ENCODE assay signal across 8 cellular contexts in the genomic region with DNA sequence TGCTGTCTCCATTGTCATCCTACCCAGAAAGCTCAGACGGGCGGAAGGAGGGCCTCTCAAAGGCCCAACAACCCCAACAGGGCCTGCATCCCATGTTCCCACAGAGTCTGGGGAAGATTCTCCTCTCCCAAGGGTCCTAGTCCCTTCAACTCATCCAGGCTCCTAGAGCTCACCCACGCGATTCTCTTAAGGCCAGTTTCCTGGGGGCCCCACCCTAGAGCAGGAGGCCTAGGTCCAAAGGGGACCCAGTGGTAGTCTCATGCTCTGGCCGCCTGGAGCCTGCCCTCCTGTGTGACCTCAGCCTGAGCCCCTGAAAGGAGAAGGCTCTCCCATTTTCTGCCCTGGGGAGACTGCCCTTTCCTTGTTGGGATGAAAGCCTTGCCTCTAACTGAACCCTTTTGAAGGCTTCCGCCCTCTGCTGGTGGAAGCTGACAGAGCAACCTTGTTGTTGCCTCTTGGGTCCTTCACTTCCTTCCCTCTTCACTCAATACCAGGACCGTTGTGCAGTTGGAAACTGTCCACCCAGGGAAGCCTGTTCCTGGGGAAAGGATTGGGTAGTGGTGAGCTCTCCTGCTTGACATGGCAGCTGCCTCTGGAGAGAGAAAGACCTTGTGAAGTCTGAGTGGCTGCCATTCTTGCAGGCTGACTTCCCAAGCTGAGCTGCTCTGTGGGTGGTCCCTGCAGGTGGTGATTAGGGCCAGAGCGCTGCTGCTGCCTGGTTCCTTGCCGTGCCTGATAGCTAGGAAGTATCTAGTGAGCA.
DNase-seq lines count a peak whose midpoint lies in the region; ATAC-seq and TF ChIP-seq lines count a peak whose summit lies in the region.

No MANE protein-coding gene starts in this region.

- no peaks in the 10 kb centered on the region for H3K9me2 ChIP-seq in OCI-LY7 (ENCODE audit: insufficient read depth, low read length)

- DNase-seq in DMS53 treated with DMSO at 0.1 percent for 48 hours (lab: John Stamatoyannopoulos, UW; ENCODE audit: unreplicated experiment) (peak; percentile 2), HCEC 1CT (peak; percentile 44), OCI-LY7 (ENCODE audit: low spot score) (peak; percentile 75), left cardiac atrium (peak; percentile 45), smooth muscle cell (lab: John Stamatoyannopoulos, UW; ENCODE audit: unreplicated experiment) (no peak), NCI-H2171 (lab: John Stamatoyannopoulos, UW) (no peak)
- DNase-seq in activated T-helper 2 cell treated with anti-CD3 and anti-CD28 coated beads, Interferon-gamma antibody, Interleukin-2, Interleukin-4, amounts not matched to agents 10 μg/mL and 5 μg/mL and 100 μg/mL, durations not matched to agents 14 hours and 24 hours and 36 hours (ENCODE audit: low spot score): peak; percentile 42

- POLR2A ChIA-PET in OCI-LY7 (lab: Charles Lee): interaction anchor here (0.9 kb wide), 1 partner anchor 9 kb away, joined by 4 read pairs; no protein-coding TSS in a partner anchor

- no peak overlapping the region for H3K4me3 ChIP-seq in OCI-LY7 (ENCODE audit: low read depth, low read length, poor library complexity, severe bottlenecking)
- no peak overlapping the region for H3K4me3 ChIP-seq in smooth muscle cell

- H3K9ac ChIP-seq in smooth muscle cell (ENCODE audit: low read depth): no peak overlapping the region

- BruUV-seq in OCI-LY7 (replicated peaks; lab: Mats Ljungman, UMichigan): no TSS peak

- H3K9me3 Mint-ChIP-seq in activated T-helper 2 cell treated with anti-CD3 and anti-CD28 coated beads, Interferon-gamma antibody, Interleukin-2, Interleukin-4, amounts not matched to agents 10 μg/mL and 5 μg/mL and 100 μg/mL, durations not matched to agents 14 hours and 24 hours and 36 hours: no peaks in the 10 kb centered on the region

- no peaks in the 10 kb centered on the region for H3F3A ChIP-seq in smooth muscle cell (ENCODE audit: low read depth)

- H3K27me3 Mint-ChIP-seq in activated T-helper 2 cell treated with anti-CD3 and anti-CD28 coated beads, Interferon-gamma antibody, Interleukin-2, Interleukin-4, amounts not matched to agents 10 μg/mL and 5 μg/mL and 100 μg/mL, durations not matched to agents 14 hours and 24 hours and 36 hours (ENCODE audit: low read depth): no peaks in the 10 kb centered on the region

- no peaks in the 10 kb centered on the region for H3K4me1 Mint-ChIP-seq in activated T-helper 2 cell treated with anti-CD3 and anti-CD28 coated beads, Interferon-gamma antibody, Interleukin-2, Interleukin-4, amounts not matched to agents 10 μg/mL and 5 μg/mL and 100 μg/mL, durations not matched to agents 14 hours and 24 hours and 36 hours (ENCODE audit: low read depth)

- H3K27me3 ChIP-seq in smooth muscle cell (ENCODE audit: low read depth): no peaks in the 10 kb centered on the region

- ATAC-seq in left cardiac atrium (peak in 1 of 2 donors; percentile 31), HG02678 (IDR thresholded peaks at IDR 0.05; ENCODE audit: unreplicated experiment) (no peak)

- H3K27ac ChIP-seq in OCI-LY7 (ENCODE audit: low read depth, low read length, poor library complexity, severe bottlenecking) (no peak overlapping the region), smooth muscle cell (ENCODE audit: low read depth) (no peak overlapping the region)

- no peak overlapping the region for H2AFZ ChIP-seq in OCI-LY7 (ENCODE audit: low read length)
- H2AFZ ChIP-seq in smooth muscle cell (ENCODE audit: low read depth): no peak overlapping the region

- no peaks in the 10 kb centered on the region for H3K36me3 ChIP-seq in OCI-LY7 (ENCODE audit: insufficient read depth, low read length)
- no peaks in the 10 kb centered on the region for H3K36me3 ChIP-seq in smooth muscle cell (ENCODE audit: low read depth)

- 62% methylated on average over 9 of the region's 9 CpGs for WGBS in smooth muscle cell (ENCODE audit: low lambda C conversion rate)

- TF ChIP-seq CTCF in OCI-LY7 (conservative IDR thresholded peaks at IDR 0.05; ENCODE audit: low read length) (peak; percentile 93), smooth muscle cell (IDR thresholded peaks at IDR 0.05; ENCODE audit: borderline replicate concordance, insufficient read depth, poor library complexity, severe bottlenecking) (peak; percentile 68)

- no peak overlapping the region for H3K4me3 Mint-ChIP-seq in activated T-helper 2 cell treated with anti-CD3 and anti-CD28 coated beads, Interferon-gamma antibody, Interleukin-2, Interleukin-4, amounts not matched to agents 10 μg/mL and 5 μg/mL and 100 μg/mL, durations not matched to agents 14 hours and 24 hours and 36 hours (ENCODE audit: low read depth)

- H4K20me1 ChIP-seq in OCI-LY7 (ENCODE audit: insufficient read depth, low read length) (no peaks in the 10 kb centered on the region), smooth muscle cell (ENCODE audit: low read depth) (peaks cover 6% of the 10 kb centered on the region)

- H3K4me1 ChIP-seq in OCI-LY7 (ENCODE audit: insufficient read depth, low read length, poor library complexity, severe bottlenecking): peaks cover 4% of the 10 kb centered on the region
- H3K4me1 ChIP-seq in smooth muscle cell (ENCODE audit: low read depth): no peaks in the 10 kb centered on the region

- no peak overlapping the region for H3K27ac Mint-ChIP-seq in activated T-helper 2 cell treated with anti-CD3 and anti-CD28 coated beads, Interferon-gamma antibody, Interleukin-2, Interleukin-4, amounts not matched to agents 10 μg/mL and 5 μg/mL and 100 μg/mL, durations not matched to agents 14 hours and 24 hours and 36 hours

- CTCF ChIA-PET in OCI-LY7 (lab: Charles Lee; ENCODE audit: unreplicated experiment): interaction anchor here (0.5 kb wide), 1 partner anchor 960 kb away, joined by 3 read pairs; no protein-coding TSS in a partner anchor

- H3K79me2 ChIP-seq in OCI-LY7 (ENCODE audit: insufficient read depth, low read depth, low read length) (no peaks in the 10 kb centered on the region), smooth muscle cell (ENCODE audit: low read depth) (no peaks in the 10 kb centered on the region)

- H3K4me2 ChIP-seq in OCI-LY7 (ENCODE audit: low read length) (no peak overlapping the region), smooth muscle cell (no peak overlapping the region)

- H3K9me3 ChIP-seq in OCI-LY7 (ENCODE audit: low read length) (no peaks in the 10 kb centered on the region), smooth muscle cell (replicated peaks; ENCODE audit: low read depth) (no peaks in the 10 kb centered on the region)

- intact Hi-C loops in OCI-LY7 (cut with micrococcal nuclease; ENCODE audit: unreplicated experiment): loop anchor here (10.0 kb wide), 1 partner anchor 148 kb away; no protein-coding TSS in a partner anchor
- intact Hi-C loops in activated T-helper 2 cell treated with anti-CD3 and anti-CD28 coated beads, Interferon-gamma antibody, Interleukin-2, Interleukin-4, amounts not matched to agents 10 μg/mL and 5 μg/mL and 100 μg/mL, durations not matched to agents 14 hours and 24 hours and 36 hours (cut with micrococcal nuclease): loop anchor here (2.0 kb wide), 1 partner anchor 34 kb away; no protein-coding TSS in a partner anchor
- intact Hi-C loops in left cardiac atrium (cut with DNase I): no loop called here

- no peaks in the 10 kb centered on the region for H3K36me3 Mint-ChIP-seq in activated T-helper 2 cell treated with anti-CD3 and anti-CD28 coated beads, Interferon-gamma antibody, Interleukin-2, Interleukin-4, amounts not matched to agents 10 μg/mL and 5 μg/mL and 100 μg/mL, durations not matched to agents 14 hours and 24 hours and 36 hours (ENCODE audit: low read depth)

Comparison
In these comparisons a context has a peak if more than half of its experiments do, and no peak if none do; other contexts are left out.
1. DNase-seq: peak in DMS53 treated with DMSO at 0.1 percent for 48 hours (single experiment), HCEC 1CT (single experiment), OCI-LY7 (single experiment), activated T-helper 2 cell treated with anti-CD3 and anti-CD28 coated beads, Interferon-gamma antibody, Interleukin-2, Interleukin-4, amounts not matched to agents 10 μg/mL and 5 μg/mL and 100 μg/mL, durations not matched to agents 14 hours and 24 hours and 36 hours (single experiment) and left cardiac atrium (single experiment); none in smooth muscle cell (single experiment) and NCI-H2171 (single experiment).
2. intact Hi-C loops: an anchor here in OCI-LY7 (10.0 kb wide) and activated T-helper 2 cell treated with anti-CD3 and anti-CD28 coated beads, Interferon-gamma antibody, Interleukin-2, Interleukin-4, amounts not matched to agents 10 μg/mL and 5 μg/mL and 100 μg/mL, durations not matched to agents 14 hours and 24 hours and 36 hours (2.0 kb wide); none called in left cardiac atrium.